In genomic region chr6:149763866-149764265, GRCh38 we compare ENCODE assay signal across 13 cellular contexts.
"Had no signal": no experiment of that assay in that cellular context is flagged by ENCODE, and none has a peak within 500 bp of the region (broad histone marks: within the 10 kb centered on the region; RNA-seq: fewer than 3 reads in every experiment).

No MANE protein-coding gene starts in this region.

- ATAC-seq: left ventricle myocardium superior; stimulated activated naive CD8-positive, alpha-beta T cell treated with anti-CD3 and anti-CD28 coated beads, Interleukin-15, amount 100 ng/mL, for 72 hours had no signal

- H3K9me3 ChIP-seq: ovary had no signal

- FAIRE-seq: keratinocyte had no signal

- H3K36me3 ChIP-seq: ovary had no signal

- H3K4me3 ChIP-seq: ovary had no signal

- H3K27me3 ChIP-seq: ovary had no signal

- DNase-seq: activated CD4-positive, alpha-beta memory T cell treated with anti-CD3 and anti-CD28 coated beads for 36 hours; activated CD4-positive, alpha-beta T cell treated with anti-CD3 and anti-CD28 coated beads for 1 hour; activated gamma-delta T cell treated with Interleukin-2 at 50 U/mL for 16 hours; activated naive CD8-positive, alpha-beta T cell treated with anti-CD3 and anti-CD28 coated beads for 36 hours; activated T-cell treated with anti-CD3 and anti-CD28 coated beads, Interleukin-2, amount 50 U/mL, for 48 hours; aorta; left ventricle myocardium superior; nephron progenitor cell; stimulated activated CD4-positive, alpha-beta T cell treated with anti-CD3 and anti-CD28 coated beads, Interleukin-4, amount 100 ng/mL, for 24 hours; stimulated activated naive CD8-positive, alpha-beta T cell treated with anti-CD3 and anti-CD28 coated beads, Interleukin-15, amount 100 ng/mL, for 72 hours; T1000 had no signal

- H3K27ac ChIP-seq: ovary had no signal
